Comparison of ENCODE assay signal across 8 cellular contexts in genomic region chr18:68714707-68715496, GRCh38. TPM values are rescaled to one million over a fixed set of nuclear protein-coding genes. Genes with fewer than 3 reads are reported as not detected.
A peak's percentile ranks its signal among the peaks of the same experiment; 100 is the strongest.
DNase-seq lines count a peak whose midpoint lies in the region; ATAC-seq, FAIRE-seq and TF ChIP-seq lines count a peak whose summit lies in the region.

Gene TMX3 (minus strand): TSS chr18:68715108. CDS start chr18:68714981, 127 bp downstream.

- no peaks in the 10 kb centered on the region for H3K9me3 ChIP-seq in SU-DHL-6 (ENCODE audit: insufficient read depth, low read length)
- no peaks in the 10 kb centered on the region for H3K9me3 ChIP-seq in pancreas
- no peaks in the 10 kb centered on the region for H3K9me3 ChIP-seq in tibial artery

- no peak for FAIRE-seq in pancreas (lab: Jason Lieb, UNC)

- H3K36me3 ChIP-seq in SU-DHL-6 (ENCODE audit: low read length) (peaks cover 24% of the 10 kb centered on the region), pancreas (peaks cover 0 to 7% (median 0%) of the 10 kb centered on the region in 3 donors), tibial artery (peaks cover 13 to 21% (median 21%) of the 10 kb centered on the region in 3 donors)

- H3K9me2 ChIP-seq in SU-DHL-6 (replicated peaks; ENCODE audit: insufficient read depth, low read length), result no peaks in the 10 kb centered on the region

- H4K20me1 ChIP-seq in SU-DHL-6 (ENCODE audit: low read depth, low read length), result peaks cover 4% of the 10 kb centered on the region

- TF ChIP-seq POLR2A in GM10847 (IDR thresholded peaks at IDR 0.05; ENCODE audit: extremely low read depth, insufficient read length), result peak; percentile 72

- H3K4me1 ChIP-seq in pancreas (peaks cover 0 to 17% (median 15%) of the 10 kb centered on the region in 3 donors), tibial artery (peaks cover 0 to 22% (median 14%) of the 10 kb centered on the region in 4 donors)

- TF ChIP-seq CTCF in SU-DHL-6 (IDR thresholded peaks at IDR 0.05; ENCODE audit: insufficient read depth, low read length, poor library complexity, severe bottlenecking) (no peak), pancreas (IDR thresholded peaks at IDR 0.05) (no peak), tibial artery (IDR thresholded peaks at IDR 0.05) (no peak)

- peaks cover 41% of the 10 kb centered on the region for H3K79me2 ChIP-seq in SU-DHL-6 (ENCODE audit: insufficient read depth, low read length)

- POLR2A ChIA-PET in activated naive CD8-positive, alpha-beta T cell treated with anti-CD3 and anti-CD28 coated beads, Interleukin-2, amount 10 ng/mL, durations not matched to agents 7 days and 5 days (lab: Charles Lee), result interaction anchor here (1.1 kb wide), 1 partner anchor 1491 kb away, joined by 4 read pairs; the partner anchor contains the start of gene RTTN

- H3K4me1 Mint-ChIP-seq in activated naive CD8-positive, alpha-beta T cell treated with anti-CD3 and anti-CD28 coated beads, Interleukin-2, amount 10 ng/mL, durations not matched to agents 7 days and 5 days, result peaks cover 31% of the 10 kb centered on the region

- H3K27ac Mint-ChIP-seq in activated naive CD8-positive, alpha-beta T cell treated with anti-CD3 and anti-CD28 coated beads, Interleukin-2, amount 10 ng/mL, durations not matched to agents 7 days and 5 days, result peak within 1 kb of the TSS; percentile 94

- no peaks in the 10 kb centered on the region for H3K9me3 Mint-ChIP-seq in activated naive CD8-positive, alpha-beta T cell treated with anti-CD3 and anti-CD28 coated beads, Interleukin-2, amount 10 ng/mL, durations not matched to agents 7 days and 5 days

- H3K27ac ChIP-seq in SU-DHL-6 (ENCODE audit: low read depth, low read length), result peak within 1 kb of the TSS; percentile 38
- peak within 1 kb of the TSS; percentile 30 to 70 (median 58) for H3K27ac ChIP-seq in pancreas
- H3K27ac ChIP-seq in tibial artery, result peak within 1 kb of the TSS; percentile 80 to 83

- no peaks in the 10 kb centered on the region for H3K27me3 Mint-ChIP-seq in activated naive CD8-positive, alpha-beta T cell treated with anti-CD3 and anti-CD28 coated beads, Interleukin-2, amount 10 ng/mL, durations not matched to agents 7 days and 5 days

- H3K36me3 Mint-ChIP-seq in activated naive CD8-positive, alpha-beta T cell treated with anti-CD3 and anti-CD28 coated beads, Interleukin-2, amount 10 ng/mL, durations not matched to agents 7 days and 5 days, result peaks cover 23% of the 10 kb centered on the region

- peak within 1 kb of the TSS; percentile 87 for H3K4me3 Mint-ChIP-seq in activated naive CD8-positive, alpha-beta T cell treated with anti-CD3 and anti-CD28 coated beads, Interleukin-2, amount 10 ng/mL, durations not matched to agents 7 days and 5 days

- peak within 1 kb of the TSS; percentile 89 for H2AFZ ChIP-seq in SU-DHL-6 (ENCODE audit: low read depth, low read length, severe bottlenecking)

- H3K4me3 ChIP-seq in SU-DHL-6 (ENCODE audit: insufficient read depth, low read length, poor library complexity, severe bottlenecking) (peak within 1 kb of the TSS; percentile 94), pancreas (peak within 1 kb of the TSS; percentile 72 to 97 (median 92)), tibial artery (peak within 1 kb of the TSS; percentile 88 to 94)

- DNase-seq in NCI-H128 (lab: John Stamatoyannopoulos, UW; ENCODE audit: unreplicated experiment) (peak; percentile 95), Right ventricle myocardium inferior (ENCODE audit: missing footprints) (peak; percentile 97), pancreas (peak; percentile 87 to 96 (median 90)), tibial artery (peak; percentile 87 to 94)
- DNase-seq in activated naive CD8-positive, alpha-beta T cell treated with anti-CD3 and anti-CD28 coated beads, Interleukin-2, amount 10 ng/mL, durations not matched to agents 7 days and 5 days, result peak; percentile 93

- H3K27me3 ChIP-seq in SU-DHL-6 (ENCODE audit: low read length) (no peaks in the 10 kb centered on the region), pancreas (no peaks in the 10 kb centered on the region), tibial artery (no peaks in the 10 kb centered on the region)

- 0% methylated on average over 65 to 71 of the region's 71 CpGs for WGBS in pancreas, 2 donors

- intact Hi-C loops in Right ventricle myocardium inferior (cut with DNase I), result no loop called here
- intact Hi-C loops in pancreas (cut with DNase I), result no loop called here
- intact Hi-C loops in tibial artery (cut with DNase I; ENCODE audit: low total_unique reads), result no loop called here

- ATAC-seq in HG02678 (IDR thresholded peaks at IDR 0.05; ENCODE audit: unreplicated experiment) (peak; percentile 96), Right ventricle myocardium inferior (peak; percentile 100), pancreas (peak; percentile 99 to 100 (median 100))
- ATAC-seq in activated naive CD8-positive, alpha-beta T cell treated with anti-CD3 and anti-CD28 coated beads, Interleukin-2, amount 10 ng/mL, durations not matched to agents 7 days and 5 days (ENCODE audit: low read depth), result peak; percentile 99

- H3K4me2 ChIP-seq in SU-DHL-6 (ENCODE audit: low read depth, low read length, poor library complexity, severe bottlenecking), result peak within 1 kb of the TSS; percentile 93

- H3K9ac ChIP-seq in SU-DHL-6 (ENCODE audit: low read length), result peak within 1 kb of the TSS; percentile 96

- H3F3A ChIP-seq in SU-DHL-6 (ENCODE audit: insufficient read depth), result no peaks in the 10 kb centered on the region

RNA-seq across cellular contexts. Expression of gene TMX3, which starts in this region (rescaled TPM):
- 10 to 100 TPM; 65.3 to 68.1 TPM for total RNA-seq in activated naive CD8-positive, alpha-beta T cell treated with anti-CD3 and anti-CD28 coated beads, Interleukin-2, amount 10 ng/mL, durations not matched to agents 7 days and 5 days
- total RNA-seq in Right ventricle myocardium inferior (24.7 TPM), pancreas (10 to 100 TPM; 12.8 to 21.7 (median 15.6) TPM)
- 10 to 100 TPM; 11.1 to 25.5 TPM for polyA plus RNA-seq in pancreas

Comparison
In these comparisons a context has a peak if more than half of its experiments do, and no peak if none do; other contexts are left out.
1. Peak in every context shown above with its lines: DNase-seq, ATAC-seq, H3K4me3 ChIP-seq and H3K27ac ChIP-seq.